25 cellular contexts compared by ENCODE assay signal in genomic region chr9:99749641-99750040, GRCh38.
"Had no signal": no experiment of that assay in that cellular context is flagged by ENCODE, and none has a peak within 500 bp of the region (broad histone marks: within the 10 kb centered on the region; RNA-seq: fewer than 3 reads in every experiment).

No MANE protein-coding gene starts in this region.

- H3K27ac ChIP-seq: epithelial cell of prostate, esophagus squamous epithelium, left ventricle myocardium inferior, neutrophil, ovary, psoas muscle, spleen, tibial nerve, uterus had no signal

- H3K4me3 ChIP-seq: esophagus squamous epithelium, left ventricle myocardium inferior, lung, ovary, psoas muscle, spleen, tibial nerve, uterus had no signal

- H3K9me3 ChIP-seq: esophagus squamous epithelium, left ventricle myocardium inferior, neutrophil, ovary, psoas muscle, spleen, tibial nerve, uterus had no signal

- H3K36me3 ChIP-seq: esophagus squamous epithelium, left ventricle myocardium inferior, neutrophil, ovary, spleen, tibial nerve, uterus had no signal

- ATAC-seq: activated CD8-positive, alpha-beta memory T cell treated with anti-CD3 and anti-CD28 coated beads, Interleukin-2, amount 10 ng/mL, durations not matched to agents 7 days and 5 days; activated CD8-positive, alpha-beta T cell treated with anti-CD3 and anti-CD28 coated beads, Interleukin-2, amount 10 ng/mL, durations not matched to agents 7 days and 5 days; activated naive CD4-positive, alpha-beta T cell treated with anti-CD3 and anti-CD28 coated beads, Interleukin-2, amount 50 U/mL, for 72 hours; activated T-cell treated with anti-CD3 and anti-CD28 coated beads, Interleukin-2, amount 50 U/mL, for 72 hours; psoas muscle; right cardiac atrium; WTC11 had no signal

- DNase-seq: activated CD4-positive, alpha-beta T cell treated with anti-CD3 and anti-CD28 coated beads for 1 hour; activated CD8-positive, alpha-beta memory T cell treated with anti-CD3 and anti-CD28 coated beads, Interleukin-2, amount 10 ng/mL, durations not matched to agents 7 days and 5 days; activated CD8-positive, alpha-beta T cell treated with anti-CD3 and anti-CD28 coated beads, Interleukin-2, amount 10 ng/mL, durations not matched to agents 7 days and 5 days; activated naive CD4-positive, alpha-beta T cell; activated T-cell treated with anti-CD3 and anti-CD28 coated beads, Interleukin-2, amount 50 U/mL, for 72 hours; dermis blood vessel endothelial cell; effector CD8-positive, alpha-beta T cell; esophagus squamous epithelium; foreskin melanocyte; left ventricle myocardium inferior; naive B cell; nephron progenitor cell; ovary; psoas muscle; right cardiac atrium; spleen; stimulated activated naive CD4-positive, alpha-beta T cell treated with Interleukin-2 at 50 U/mL for 16 hours; T-helper 2 cell; uterus had no signal

- H3K4me1 ChIP-seq: esophagus squamous epithelium, left ventricle myocardium inferior, psoas muscle, tibial nerve, uterus had no signal

- H3K27me3 ChIP-seq: esophagus squamous epithelium, neutrophil, ovary, spleen, tibial nerve, uterus had no signal
